ENCODE assay signal across 20 cellular contexts in the genomic region with DNA sequence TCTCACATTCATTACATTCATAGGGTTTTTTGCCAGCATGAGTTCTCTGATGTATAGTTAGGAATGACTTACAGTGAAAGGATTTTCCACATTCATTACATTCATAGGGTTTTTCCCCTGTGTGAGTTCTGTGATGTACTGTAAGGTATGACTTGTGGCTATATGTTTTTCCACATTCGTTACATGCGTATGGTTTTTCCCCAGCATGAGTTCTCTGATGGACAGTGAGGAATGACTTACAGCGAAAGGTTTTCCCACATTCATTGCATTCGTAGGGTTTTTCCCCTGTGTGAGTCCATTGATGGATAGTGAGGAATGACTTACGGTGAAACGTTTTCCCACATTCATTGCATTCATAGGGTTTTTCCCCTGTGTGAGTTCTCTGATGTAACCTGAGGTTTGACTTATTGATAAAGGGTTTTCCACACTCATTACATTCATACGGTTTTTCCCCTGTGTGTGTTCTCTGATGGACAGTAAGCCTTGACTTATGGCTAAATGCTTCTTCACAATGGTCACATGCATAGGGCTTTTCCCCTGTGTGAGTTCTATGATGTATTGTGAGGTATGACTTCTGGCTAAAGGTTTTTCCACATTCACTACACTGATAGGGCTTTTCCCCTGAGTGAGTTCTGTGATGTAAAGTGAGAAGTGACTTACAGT. TPM values are rescaled to one million over a fixed set of nuclear protein-coding genes. Genes with fewer than 3 reads are reported as not detected.
DNase-seq lines count a peak whose midpoint lies in the region; ATAC-seq and TF ChIP-seq lines count a peak whose summit lies in the region.
"Had no signal": no experiment of that assay in that cellular context is flagged by ENCODE, and none has a peak within 500 bp of the region (broad histone marks: within the 10 kb centered on the region; RNA-seq: fewer than 3 reads in every experiment).

No MANE protein-coding gene starts in this region.

- no peaks in the 10 kb centered on the region for H3K4me1 Mint-ChIP-seq in endothelial cell (ENCODE audit: unreplicated experiment)
- H3K4me1 Mint-ChIP-seq: activated naive CD4-positive, alpha-beta T cell treated with anti-CD3 and anti-CD28 coated beads, Interleukin-2, amount 10 ng/mL, durations not matched to agents 7 days and 5 days; brain; natural killer cell had no signal

- no peak overlapping the region for H4K8ac ChIP-seq in mesenchymal stem cell (ENCODE audit: low read length)

- peaks cover 39% of the 10 kb centered on the region for H3K9me3 Mint-ChIP-seq in endothelial cell (ENCODE audit: unreplicated experiment)

- H3K36me3 Mint-ChIP-seq in endothelial cell (ENCODE audit: low read depth, unreplicated experiment) = peaks cover 66% of the 10 kb centered on the region

- H3K4me1 ChIP-seq in mesenchymal stem cell (ENCODE audit: control insufficient read depth, insufficient read depth, low read depth, low read length) = no peaks in the 10 kb centered on the region
- H3K4me1 ChIP-seq: gastroesophageal sphincter, HAP-1, lower lobe of right lung, Peyer's patch, psoas muscle had no signal

- H3K36me3 ChIP-seq in mesenchymal stem cell (ENCODE audit: control insufficient read depth in 1 of 2, insufficient read depth in 2 of 2, low read depth in 1 of 2, low read length in 2 of 2) = peaks cover 3 to 56% of the 10 kb centered on the region in 2 experiments
- H3K36me3 ChIP-seq: HAP-1 had no signal

- peak overlapping the region; percentile 1 for H3K4me3 Mint-ChIP-seq in endothelial cell (ENCODE audit: unreplicated experiment)
- H3K4me3 Mint-ChIP-seq: activated naive CD4-positive, alpha-beta T cell treated with anti-CD3 and anti-CD28 coated beads, Interleukin-2, amount 10 ng/mL, durations not matched to agents 7 days and 5 days; brain; CD8-positive, alpha-beta T cell; natural killer cell had no signal

- intact Hi-C loops in Right ventricle myocardium superior (cut with DNase I) = no loop called here

- no peak for TF ChIP-seq CTCF in endothelial cell (IDR thresholded peaks at IDR 0.05; ENCODE audit: unreplicated experiment)

- no peak overlapping the region for H3K27ac Mint-ChIP-seq in endothelial cell (ENCODE audit: unreplicated experiment)
- H3K27ac Mint-ChIP-seq: activated naive CD4-positive, alpha-beta T cell treated with anti-CD3 and anti-CD28 coated beads, Interleukin-2, amount 10 ng/mL, durations not matched to agents 7 days and 5 days; brain; CD8-positive, alpha-beta T cell; natural killer cell had no signal

- H2BK120ac ChIP-seq in mesenchymal stem cell (ENCODE audit: low read depth, low read length) = no peak overlapping the region

- no peaks in the 10 kb centered on the region for H3K79me1 ChIP-seq in mesenchymal stem cell (replicated peaks; ENCODE audit: low read length, poor library complexity, severe bottlenecking)

- H2BK5ac ChIP-seq in mesenchymal stem cell (ENCODE audit: low read depth, low read length, poor library complexity, severe bottlenecking) = no peak overlapping the region

- no peak overlapping the region for H3K9ac ChIP-seq in mesenchymal stem cell (ENCODE audit: low read length)

- no peak overlapping the region for H2AK5ac ChIP-seq in mesenchymal stem cell (ENCODE audit: low read length, severe bottlenecking)

- H3K27me3 ChIP-seq in mesenchymal stem cell (ENCODE audit: control insufficient read depth in 1 of 2, insufficient read depth in 1 of 2, low read length in 2 of 2) = no peaks in the 10 kb centered on the region
- H3K27me3 ChIP-seq: gastroesophageal sphincter, Peyer's patch had no signal

- no peak overlapping the region for H2BK12ac ChIP-seq in mesenchymal stem cell (ENCODE audit: low read length in 2 of 2)

- H3K4ac ChIP-seq in mesenchymal stem cell (ENCODE audit: low read depth in 1 of 2, low read length in 2 of 2) = no peak overlapping the region

- H3K4me2 ChIP-seq in mesenchymal stem cell (ENCODE audit: low read length, poor library complexity, severe bottlenecking) = no peak overlapping the region

- peak overlapping the region in 1 of 2 experiments; percentile 53 for H3K4me3 ChIP-seq in mesenchymal stem cell (ENCODE audit: insufficient read depth in 1 of 2, low read depth in 1 of 2, low read length in 2 of 2)
- H3K4me3 ChIP-seq: gastroesophageal sphincter, HAP-1, lower lobe of right lung, Peyer's patch, psoas muscle had no signal

- no peak for ATAC-seq in GM21576 (IDR thresholded peaks at IDR 0.05; ENCODE audit: unreplicated experiment)
- no peak for ATAC-seq in Right ventricle myocardium superior (ENCODE audit: poor library complexity)
- ATAC-seq: CD8-positive, alpha-beta T cell; gastroesophageal sphincter; lower lobe of right lung; natural killer cell; psoas muscle had no signal

- peaks cover 3% of the 10 kb centered on the region for H3K27me3 Mint-ChIP-seq in endothelial cell (ENCODE audit: unreplicated experiment)
- H3K27me3 Mint-ChIP-seq: activated naive CD4-positive, alpha-beta T cell treated with anti-CD3 and anti-CD28 coated beads, Interleukin-2, amount 10 ng/mL, durations not matched to agents 7 days and 5 days; brain had no signal

- H4K91ac ChIP-seq in mesenchymal stem cell (ENCODE audit: low read length) = no peak overlapping the region

- H3K18ac ChIP-seq in mesenchymal stem cell (ENCODE audit: low read depth in 1 of 2, low read length in 2 of 2) = no peak overlapping the region

- no peak overlapping the region for H3K23ac ChIP-seq in mesenchymal stem cell (ENCODE audit: low read length in 2 of 2)

- no peak overlapping the region for H3K14ac ChIP-seq in mesenchymal stem cell (ENCODE audit: low read length in 2 of 2)

- no peak overlapping the region for H3K27ac ChIP-seq in mesenchymal stem cell (ENCODE audit: low read length, poor library complexity, severe bottlenecking)
- H3K27ac ChIP-seq in substantia nigra (ENCODE audit: low read depth, low read length, poor library complexity, severe bottlenecking) = no peak overlapping the region
- H3K27ac ChIP-seq: gastroesophageal sphincter, lower lobe of right lung, Peyer's patch, psoas muscle had no signal

- H2BK15ac ChIP-seq in mesenchymal stem cell (ENCODE audit: low read depth, poor library complexity, severe bottlenecking) = no peak overlapping the region

- DNase-seq in GM04504 (ENCODE audit: low read depth) (peak; percentile 1), RPMI7951 (ENCODE audit: low read depth) (peak; percentile 29), endothelial cell (ENCODE audit: low spot score) (no peak), mesenchymal stem cell (peak; percentile 38), Right ventricle myocardium superior (no peak), substantia nigra (lab: John Stamatoyannopoulos, UW) (no peak)
- no peak for DNase-seq in NK-92 treated with Interleukin-12 subunit alpha and Interleukin-12 subunit beta, amount 100 ng/mL, for 24 hours (lab: John Stamatoyannopoulos, UW)
- DNase-seq: activated CD4-positive, alpha-beta T cell treated with anti-CD3 and anti-CD28 coated beads, Interleukin-2, amount 50 U/mL, for 1 hour; activated naive CD4-positive, alpha-beta T cell treated with anti-CD3 and anti-CD28 coated beads, Interleukin-2, amount 10 ng/mL, durations not matched to agents 7 days and 5 days; CD8-positive, alpha-beta T cell; effector memory CD4-positive, alpha-beta T cell; lower lobe of right lung; natural killer cell; NCI-H1105; Peyer's patch; psoas muscle had no signal

- peaks cover 92% of the 10 kb centered on the region for H3K9me3 ChIP-seq in mesenchymal stem cell (ENCODE audit: control insufficient read depth, low read length)

- 93% methylated on average over 7 of the region's 7 CpGs for WGBS in mesenchymal stem cell

- H2AFZ ChIP-seq in mesenchymal stem cell (ENCODE audit: low read depth, low read length) = no peak overlapping the region

RNA-seq across cellular contexts. Expression of gene ZNF717, which starts 47.4 kb away (rescaled TPM):
- 7.6 and 9.7 TPM in 2 replicates for total RNA-seq in RPMI7951 (2014; rRNA removed; shearing (Covaris generic))
- total RNA-seq in endothelial cell (ENCODE audit: unreplicated experiment) (5.3 TPM), Right ventricle myocardium superior (7.0 TPM)
- 5.0 TPM for polyA plus RNA-seq in mesenchymal stem cell (2013, experiment 1 of 2)
- 5.1 TPM for polyA plus RNA-seq in mesenchymal stem cell (2013, experiment 2 of 2)

Comparison
In these comparisons a context has a peak if more than half of its experiments do, and no peak if none do; other contexts are left out.
1. DNase-seq: peak in GM04504 (single experiment), RPMI7951 (single experiment) and mesenchymal stem cell (single experiment); none in endothelial cell (single experiment), Right ventricle myocardium superior (single experiment), NK-92 treated with Interleukin-12 subunit alpha and Interleukin-12 subunit beta, amount 100 ng/mL, for 24 hours (single experiment) and substantia nigra (0 of 49).